Comparison of ENCODE assay signal across 9 cellular contexts in the genomic region with DNA sequence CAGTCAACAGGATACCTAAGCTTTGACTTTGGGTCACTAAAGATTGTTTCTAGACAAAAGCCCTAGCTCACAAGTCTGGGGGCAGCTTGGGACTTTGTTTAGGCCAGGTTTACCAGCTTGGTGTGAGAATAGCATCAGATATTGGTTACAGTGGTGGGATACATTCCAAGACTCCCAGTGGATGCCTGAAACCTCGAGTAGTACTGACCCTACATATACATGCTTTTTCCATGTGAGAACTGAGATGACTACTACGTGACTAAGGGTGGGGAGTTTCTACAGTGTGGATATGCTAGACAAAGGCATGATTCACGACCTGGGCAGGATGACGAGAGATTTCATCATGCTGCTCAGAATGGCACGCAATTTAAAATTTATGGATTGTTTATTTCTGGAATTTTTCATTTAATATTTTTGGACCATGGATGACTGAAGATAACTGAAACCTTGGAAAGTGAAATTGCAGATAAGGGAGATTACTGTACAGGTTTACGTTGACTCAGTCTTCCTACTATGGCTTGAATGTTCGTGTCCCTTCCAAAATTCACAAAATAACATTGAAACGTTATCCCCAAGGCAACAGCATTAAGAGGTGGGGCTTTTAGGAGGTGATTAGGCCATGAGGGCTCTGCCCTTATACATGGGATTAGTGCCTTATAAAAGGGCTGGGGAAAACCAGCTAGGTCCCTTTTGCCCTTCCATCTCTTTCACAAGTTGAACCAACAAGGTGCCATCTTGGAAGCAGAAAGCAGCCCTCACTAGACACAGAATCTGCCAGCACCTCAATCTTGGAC. TPM values are rescaled to one million over a fixed set of nuclear protein-coding genes. Genes with fewer than 3 reads are reported as not detected.
DNase-seq lines count a peak whose midpoint lies in the region; ATAC-seq, FAIRE-seq and TF ChIP-seq lines count a peak whose summit lies in the region.
"Had no signal": no experiment of that assay in that cellular context is flagged by ENCODE, and none has a peak within 500 bp of the region (broad histone marks: within the 10 kb centered on the region; RNA-seq: fewer than 3 reads in every experiment).

No MANE protein-coding gene starts in this region.

- no peak for TF ChIP-seq CTCF in astrocyte of the spinal cord (IDR thresholded peaks at IDR 0.05; ENCODE audit: low read depth, low read length)
- no peak for TF ChIP-seq CTCF in CD14-positive monocyte (IDR thresholded peaks at IDR 0.05)

- no peak overlapping the region for H3K4me3 Mint-ChIP-seq in CD14-positive monocyte

- intact Hi-C loops in CD14-positive monocyte (cut with micrococcal nuclease) = no loop called here

- in situ Hi-C loops in astrocyte of the spinal cord (cut with HindIII; ENCODE audit: low sequenced_read_pairs) = no loop called here

- H3K27me3 Mint-ChIP-seq in CD14-positive monocyte (ENCODE audit: low read depth in 3 of 3) = no peaks in the 10 kb centered on the region

- DNase-seq in AG08396 (ENCODE audit: low spot score) = peak; percentile 67
- peak; percentile 69 for DNase-seq in HTR-8/SVneo (ENCODE audit: insufficient read length, low spot score)
- peak; percentile 95 for DNase-seq in astrocyte of the spinal cord (ENCODE audit: low read depth, low spot score)
- DNase-seq in kidney tubule cell (ENCODE audit: low spot score) = peak; percentile 92
- DNase-seq in CD14-positive monocyte (ENCODE audit: low spot score) = no peak
- DNase-seq in putamen (ENCODE audit: low spot score) = no peak
- DNase-seq: NCI-H1417 had no signal

- H3K36me3 Mint-ChIP-seq in CD14-positive monocyte = no peaks in the 10 kb centered on the region

- FAIRE-seq in HTR-8/SVneo (lab: Jason Lieb, UNC) = peak; percentile 68

- H3K4me1 Mint-ChIP-seq in CD14-positive monocyte = no peaks in the 10 kb centered on the region

- peaks cover 0 to 11% (median 1%) of the 10 kb centered on the region in 7 donors for H3K9me3 Mint-ChIP-seq in CD14-positive monocyte

- H3K4me3 ChIP-seq in astrocyte of the spinal cord (ENCODE audit: low read depth, low read length) = no peak overlapping the region

- ATAC-seq in HG03108 (IDR thresholded peaks at IDR 0.05; ENCODE audit: unreplicated experiment) (no peak), HG02884 (IDR thresholded peaks at IDR 0.05; ENCODE audit: unreplicated experiment) (no peak)

- no peak overlapping the region for H3K27ac Mint-ChIP-seq in CD14-positive monocyte

RNA-seq across cellular contexts. Expression of a gene that starts 50.2 kb away (rescaled TPM):
- not detected for polyA plus RNA-seq in CD14-positive monocyte

Comparison
In these comparisons a context has a peak if more than half of its experiments do, and no peak if none do; other contexts are left out.
1. DNase-seq: peak in AG08396 (single experiment), HTR-8/SVneo (single experiment), astrocyte of the spinal cord (single experiment) and kidney tubule cell (single experiment); none in CD14-positive monocyte (single experiment) and putamen (single experiment).